Comparison of ENCODE assay signal across 22 cellular contexts in genomic region chr2:164879901-164880535, GRCh38.
"Had no signal": no experiment of that assay in that cellular context is flagged by ENCODE, and none has a peak within 500 bp of the region (broad histone marks: within the 10 kb centered on the region; RNA-seq: fewer than 3 reads in every experiment).

No MANE protein-coding gene starts in this region.

- H3K27me3 ChIP-seq: breast epithelium, esophagus muscularis mucosa, heart right ventricle had no signal

- H3K4me1 Mint-ChIP-seq: T-cell had no signal

- H3K9me3 Mint-ChIP-seq: neural crest cell, T-cell had no signal

- H3K36me3 Mint-ChIP-seq: activated naive CD8-positive, alpha-beta T cell; T-cell had no signal

- H3K36me3 ChIP-seq: breast epithelium, esophagus muscularis mucosa, heart right ventricle, thoracic aorta had no signal

- DNase-seq: activated CD4-positive, alpha-beta T cell treated with anti-CD3 and anti-CD28 coated beads for 4 hours; activated CD4-positive, alpha-beta T cell treated with anti-CD3 and anti-CD28 coated beads, Interleukin-2, amount 50 U/mL, for 48 hours; activated CD8-positive, alpha-beta memory T cell treated with anti-CD3 and anti-CD28 coated beads for 24 hours; activated effector memory CD4-positive, alpha-beta T cell treated with Interleukin-2 at 50 U/mL for 16 hours; activated naive CD4-positive, alpha-beta T cell treated with Interleukin-2 at 50 U/mL for 16 hours; central memory CD4-positive, alpha-beta T cell; foreskin melanocyte; heart right ventricle; islet precursor cell; left ventricle myocardium superior; naive B cell; occipital lobe; right cardiac atrium; stimulated activated CD4-positive, alpha-beta T cell treated with anti-CD3 and anti-CD28 coated beads, Interleukin-12 subunit alpha, Interleukin-12 subunit beta, amount 100 ng/mL, for 4 hours; stimulated activated CD4-positive, alpha-beta T cell treated with anti-CD3 and anti-CD28 coated beads, Interleukin-4, amount 100 ng/mL, for 1 hour; stimulated activated naive CD8-positive, alpha-beta T cell treated with anti-CD3 and anti-CD28 coated beads, Interleukin-15, Interleukin-2, amounts not matched to agents 100 U/mL and 50 U/mL, for 24 hours; T-cell had no signal

- H3K27me3 Mint-ChIP-seq: activated naive CD8-positive, alpha-beta T cell; naive B cell; T-cell had no signal

- H3K9me3 ChIP-seq: breast epithelium, esophagus muscularis mucosa, heart right ventricle, thoracic aorta had no signal

- H3K27ac Mint-ChIP-seq: activated naive CD8-positive, alpha-beta T cell; T-cell had no signal

- H3K27ac ChIP-seq: breast epithelium, esophagus muscularis mucosa, heart right ventricle, thoracic aorta had no signal

- H3K4me3 Mint-ChIP-seq: activated naive CD8-positive, alpha-beta T cell; naive B cell; neural crest cell; T-cell had no signal

- H3K4me1 ChIP-seq: breast epithelium, heart right ventricle had no signal

- H3K4me3 ChIP-seq: breast epithelium, esophagus muscularis mucosa, heart right ventricle, thoracic aorta had no signal
